ENCODE assay signal across 1 cellular context in genomic region chr1:150748859-150749719, GRCh38.
TF ChIP-seq lines count a peak whose summit lies in the region.

No MANE protein-coding gene starts in this region.

TF ChIP-seq in H1, 55 proteins besides CTCF, POLR2A, EP300 and RAD21:
- no peak for TF ChIP-seq RNF2 (IDR thresholded peaks at IDR 0.05; ENCODE audit: borderline replicate concordance, low read depth, low read length, missing control alignments, poor library complexity, severe bottlenecking)
- TF ChIP-seq BCL11A (IDR thresholded peaks at IDR 0.05; ENCODE audit: low read depth in 2 of 2, low read length in 2 of 2) = no peak
- TF ChIP-seq SP1 (IDR thresholded peaks at IDR 0.05; ENCODE audit: low read depth, low read length) = no peak
- no peak for TF ChIP-seq EZH2 (IDR thresholded peaks at IDR 0.05; ENCODE audit: low read depth, low read length, severe bottlenecking)
- TF ChIP-seq NRF1 (IDR thresholded peaks at IDR 0.05; ENCODE audit: low read depth, low read length) = no peak
- TF ChIP-seq EGR1 (IDR thresholded peaks at IDR 0.05; ENCODE audit: borderline replicate concordance, low read depth, low read length) = no peak
- no peak for TF ChIP-seq NANOG (IDR thresholded peaks at IDR 0.05; ENCODE audit: insufficient read depth, low read depth, low read length, poor library complexity, severe bottlenecking)
- no peak for TF ChIP-seq MAX (IDR thresholded peaks at IDR 0.05)
- TF ChIP-seq BACH1 (IDR thresholded peaks at IDR 0.05; ENCODE audit: low read length) = no peak
- TF ChIP-seq PHF8 (conservative IDR thresholded peaks at IDR 0.05; ENCODE audit: low read depth, low read length) = no peak
- no peak for TF ChIP-seq SIX5 (IDR thresholded peaks at IDR 0.05; ENCODE audit: low read depth, low read length)
- TF ChIP-seq TBP (IDR thresholded peaks at IDR 0.05; ENCODE audit: low read depth, low read length) = no peak
- no peak for TF ChIP-seq CEBPB (IDR thresholded peaks at IDR 0.05; ENCODE audit: low read depth, low read length)
- no peak for TF ChIP-seq KDM4A (IDR thresholded peaks at IDR 0.05; ENCODE audit: low read depth, low read length, severe bottlenecking)
- TF ChIP-seq E2F6 (IDR thresholded peaks at IDR 0.05) = no peak
- TF ChIP-seq CHD7 (IDR thresholded peaks at IDR 0.05; ENCODE audit: insufficient replicate concordance, low read length) = no peak
- no peak for TF ChIP-seq SP2 (IDR thresholded peaks at IDR 0.05; ENCODE audit: low read length)
- no peak for TF ChIP-seq POU5F1 (IDR thresholded peaks at IDR 0.05; ENCODE audit: low read depth, low read length)
